In the genomic region with DNA sequence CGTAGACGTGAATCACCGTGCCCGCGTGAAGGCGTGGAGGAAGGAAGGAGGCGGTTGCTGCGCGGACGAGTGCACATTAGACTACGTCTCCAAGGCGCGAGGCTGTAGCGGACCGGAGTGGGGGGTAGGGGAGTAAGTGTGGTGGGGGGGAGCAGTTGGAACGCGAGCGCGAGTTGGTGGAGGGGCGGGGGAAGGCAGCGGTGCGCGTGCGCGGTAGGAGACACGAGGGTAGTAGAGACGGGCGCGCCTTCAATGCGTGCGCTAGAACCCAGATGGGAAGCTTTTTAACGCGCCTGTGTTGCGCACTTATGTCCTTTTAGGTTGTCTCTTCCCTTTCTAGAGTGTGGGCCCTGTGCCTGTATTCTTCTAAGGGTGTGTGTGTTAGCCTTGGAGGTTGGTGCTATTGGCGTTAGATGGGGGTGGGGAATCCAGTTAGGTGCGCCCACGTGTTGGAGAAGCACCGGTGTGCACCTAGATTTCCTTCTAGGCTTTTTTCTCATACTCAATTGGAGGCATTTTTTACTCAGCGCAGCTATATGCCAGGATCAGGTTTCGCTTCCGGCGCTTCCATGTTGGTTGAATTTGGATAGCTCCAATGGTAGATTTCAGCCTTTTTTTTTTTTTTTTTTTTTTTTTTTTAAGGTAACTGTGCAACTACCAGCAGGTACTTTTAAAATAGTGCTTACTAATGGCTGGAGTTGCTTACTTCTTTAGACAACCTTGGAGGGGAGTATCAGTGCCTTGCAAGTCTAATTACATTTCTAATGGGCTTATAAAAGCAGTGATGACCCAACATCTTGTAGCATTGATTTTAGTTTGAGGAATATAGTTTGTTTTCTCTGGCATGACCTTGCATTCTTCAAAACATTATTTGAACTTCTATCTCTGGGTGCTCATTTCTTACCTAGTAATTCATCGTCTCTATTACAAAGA, we compare ENCODE assay signal across 8 cellular contexts. TPM values are rescaled to one million over a fixed set of nuclear protein-coding genes. Genes with fewer than 3 reads are reported as not detected.
DNase-seq lines count a peak whose midpoint lies in the region; ATAC-seq and TF ChIP-seq lines count a peak whose summit lies in the region.

No MANE protein-coding gene starts in this region.

- ATAC-seq in gastroesophageal sphincter (no peak), GM21786 (IDR thresholded peaks at IDR 0.05; ENCODE audit: unreplicated experiment) (no peak)

- H3K4me1 ChIP-seq in gastroesophageal sphincter = peaks cover 3 to 67% (median 32%) of the 10 kb centered on the region in 3 donors
- peaks cover 62% of the 10 kb centered on the region for H3K4me1 ChIP-seq in suprapubic skin

- TF ChIP-seq POLR2A in GM15510 (IDR thresholded peaks at IDR 0.05; ENCODE audit: borderline replicate concordance, extremely low read depth, insufficient read length) (peak; percentile 39), gastroesophageal sphincter (IDR thresholded peaks at IDR 0.05) (no peak), suprapubic skin (IDR thresholded peaks at IDR 0.05) (no peak)

- H3K27ac ChIP-seq in gastroesophageal sphincter (peak overlapping the region; percentile 66 to 95 (median 88)), suprapubic skin (peak overlapping the region; percentile 96)

- no peaks in the 10 kb centered on the region for H3K9me3 ChIP-seq in gastroesophageal sphincter
- H3K9me3 ChIP-seq in suprapubic skin = no peaks in the 10 kb centered on the region

- 5 to 9% methylated on average over 15 to 22 of the region's 43 CpGs for WGBS in gastroesophageal sphincter (ENCODE audit: low coverage in 1 of 2), 2 donors
- 3% methylated on average over 42 of the region's 43 CpGs for WGBS in suprapubic skin

- H3K27me3 ChIP-seq in gastroesophageal sphincter = no peaks in the 10 kb centered on the region
- no peaks in the 10 kb centered on the region for H3K27me3 ChIP-seq in suprapubic skin

- peak; percentile 30 for DNase-seq in LNCaP clone FGC (ENCODE audit: low read depth)
- DNase-seq in SIG-M5 treated with dmso at 0.1 percent for 504 hours (lab: John Stamatoyannopoulos, UW; ENCODE audit: unreplicated experiment) = peak; percentile 89
- peak; percentile 84 for DNase-seq in activated naive CD4-positive, alpha-beta T cell treated with Interleukin-2 at 50 U/mL for 16 hours
- peak in 53 of 56 donors; percentile 8 to 84 (median 63) for DNase-seq in nucleus accumbens (lab: John Stamatoyannopoulos, UW)
- peak; percentile 82 to 87 for DNase-seq in suprapubic skin (ENCODE audit: low spot score in 2 of 2)

- H3K36me3 ChIP-seq in gastroesophageal sphincter (peaks cover 0 to 7% of the 10 kb centered on the region in 2 donors), suprapubic skin (peaks cover 4% of the 10 kb centered on the region)

- TF ChIP-seq CTCF in LNCaP clone FGC (IDR thresholded peaks at IDR 0.05; ENCODE audit: control insufficient read depth, extremely low read depth, insufficient read depth) (no peak), gastroesophageal sphincter (IDR thresholded peaks at IDR 0.05) (no peak), suprapubic skin (IDR thresholded peaks at IDR 0.05) (no peak)

- H3K4me3 ChIP-seq in LNCaP clone FGC (ENCODE audit: low read depth, low read length) (peak overlapping the region; percentile 93), gastroesophageal sphincter (peak overlapping the region; percentile 83 to 94), suprapubic skin (peak overlapping the region; percentile 96)

- TF ChIP-seq EP300 in gastroesophageal sphincter (IDR thresholded peaks at IDR 0.05) (no peak), suprapubic skin (IDR thresholded peaks at IDR 0.05) (no peak)

RNA-seq across cellular contexts. Expression of a gene that starts 0.8 kb away (rescaled TPM):
- total RNA-seq in gastroesophageal sphincter (100 to 1,000 TPM; 521 to 701 (median 591) TPM), suprapubic skin (100 to 1,000 TPM; 404 to 559 (median 485) TPM)

RNA-seq across cellular contexts. Expression of a gene that starts 42.8 kb away (rescaled TPM):
- total RNA-seq in gastroesophageal sphincter = 100 to 1,000 TPM; 108 to 323 (median 182) TPM
- 100 to 1,000 TPM in 2 of 4 donors, 10 to 100 TPM in 2; 22.8 to 122 (median 78.2) TPM for total RNA-seq in suprapubic skin

RNA-seq across cellular contexts. Expression of a gene that starts 58.2 kb away (rescaled TPM):
- total RNA-seq in gastroesophageal sphincter = 10 to 100 TPM in 3 of 4 donors, 1 to 10 TPM in 1; 4.7 to 73.5 (median 24.3) TPM
- total RNA-seq in suprapubic skin = 100 to 1,000 TPM in 1 of 4 donors, 10 to 100 TPM in 3; 53.3 to 118 (median 71.0) TPM

Comparison
In these comparisons a context has a peak if more than half of its experiments do, and no peak if none do; other contexts are left out.
1. DNase-seq: peak in every context shown above with its lines; median percentile 89 in SIG-M5 treated with dmso at 0.1 percent for 504 hours; 84 in suprapubic skin; 84 in activated naive CD4-positive, alpha-beta T cell treated with Interleukin-2 at 50 U/mL for 16 hours; 63 in nucleus accumbens; 30 in LNCaP clone FGC.